Comparison of ENCODE assay signal across 14 cellular contexts in the genomic region with DNA sequence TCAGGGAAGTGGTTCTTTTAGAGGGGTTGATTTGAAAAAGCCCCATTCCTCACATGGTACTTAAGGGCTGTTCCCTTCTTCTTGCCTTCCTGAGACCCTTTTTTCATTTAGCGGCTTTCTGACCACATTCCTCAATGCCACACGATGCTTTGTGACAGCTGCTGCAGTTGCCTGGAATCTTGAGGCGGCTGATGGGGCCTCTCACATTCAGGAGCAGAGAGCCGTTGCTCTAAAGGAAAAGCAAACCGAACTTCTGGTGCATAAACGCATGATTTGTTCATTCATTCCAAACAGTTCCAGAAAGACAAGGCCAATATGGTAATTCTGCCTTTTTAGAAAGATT.
DNase-seq lines count a peak whose midpoint lies in the region; ATAC-seq and TF ChIP-seq lines count a peak whose summit lies in the region.
"Had no signal": no experiment of that assay in that cellular context is flagged by ENCODE, and none has a peak within 500 bp of the region (broad histone marks: within the 10 kb centered on the region; RNA-seq: fewer than 3 reads in every experiment).

No MANE protein-coding gene starts in this region.

- no peak for TF ChIP-seq POLR2A in spleen (IDR thresholded peaks at IDR 0.05)

- H3K79me2 ChIP-seq in OCI-LY1 (ENCODE audit: insufficient read depth, low read length) = no peaks in the 10 kb centered on the region

- no peak overlapping the region for H3K4me2 ChIP-seq in OCI-LY1 (ENCODE audit: low read length)

- peaks cover 12% of the 10 kb centered on the region for H3K9me3 Mint-ChIP-seq in memory B cell

- intact Hi-C loops in spleen (cut with DNase I; ENCODE audit: low total_unique reads) = no loop called here

- TF ChIP-seq CTCF in OCI-LY1 (IDR thresholded peaks at IDR 0.05; ENCODE audit: low read length) (no peak), spleen (IDR thresholded peaks at IDR 0.05 in 8 of 11, conservative IDR thresholded peaks at IDR 0.05 in 3 of 11) (no peak)

- peaks cover 15% of the 10 kb centered on the region for H3K4me1 ChIP-seq in OCI-LY1 (ENCODE audit: insufficient read depth, low read length, severe bottlenecking)
- H3K4me1 ChIP-seq in spleen = peaks cover 0 to 18% (median 8%) of the 10 kb centered on the region in 6 donors
- H3K4me1 ChIP-seq: stomach had no signal

- H3K9me2 ChIP-seq in OCI-LY1 (ENCODE audit: low read depth, low read length) = no peaks in the 10 kb centered on the region

- H3K27ac ChIP-seq in OCI-LY1 (ENCODE audit: low read depth, low read length, poor library complexity, severe bottlenecking) (peak overlapping the region; percentile 73), spleen (peak overlapping the region in 6 of 8 donors; percentile 28 to 80 (median 64))
- H3K27ac ChIP-seq: stomach had no signal

- no peak overlapping the region for H3K9ac ChIP-seq in OCI-LY1 (ENCODE audit: low read length)

- H3K9me3 ChIP-seq in OCI-LY1 (ENCODE audit: low read length) (no peaks in the 10 kb centered on the region), spleen (peaks cover 0 to 26% (median 17%) of the 10 kb centered on the region in 8 donors)

- H3K27me3 Mint-ChIP-seq in memory B cell = no peaks in the 10 kb centered on the region

- H3K4me3 ChIP-seq in OCI-LY1 (ENCODE audit: low read depth, low read length, poor library complexity, severe bottlenecking) (no peak overlapping the region), spleen (no peak overlapping the region)
- H3K4me3 ChIP-seq: stomach had no signal

- H3K27me3 ChIP-seq in OCI-LY1 (ENCODE audit: insufficient read depth, low read length) (peaks cover 4% of the 10 kb centered on the region; the same call in 1 of the 2 replicates), spleen (replicated peaks in 1 of 7) (no peaks in the 10 kb centered on the region)
- H3K27me3 ChIP-seq: stomach had no signal

- no peaks in the 10 kb centered on the region for H4K20me1 ChIP-seq in OCI-LY1 (ENCODE audit: insufficient read depth, low read length)

- H2AFZ ChIP-seq in OCI-LY1 (ENCODE audit: low read length) = no peak overlapping the region

- 27 to 39% (median 32%) methylated on average over 6 of the region's 6 CpGs for WGBS in spleen, 5 donors

- H3K36me3 ChIP-seq in OCI-LY1 (ENCODE audit: insufficient read depth, low read length) (no peaks in the 10 kb centered on the region), spleen (no peaks in the 10 kb centered on the region)
- H3K36me3 ChIP-seq: stomach had no signal

- peaks cover 20% of the 10 kb centered on the region for H3K4me1 Mint-ChIP-seq in memory B cell

- H3F3A ChIP-seq in OCI-LY1 (ENCODE audit: insufficient read depth, low read length) = no peaks in the 10 kb centered on the region

- peak overlapping the region; percentile 90 for H3K27ac Mint-ChIP-seq in memory B cell
- H3K27ac Mint-ChIP-seq: activated naive CD4-positive, alpha-beta T cell treated with anti-CD3 and anti-CD28 coated beads for 36 hours had no signal

- ATAC-seq in GM21737 (IDR thresholded peaks at IDR 0.05; ENCODE audit: unreplicated experiment) (peak; percentile 17), memory B cell (ENCODE audit: low read depth) (no peak), HG03521 (IDR thresholded peaks at IDR 0.05; ENCODE audit: unreplicated experiment) (no peak)

- peak overlapping the region; percentile 49 for H3K4me3 Mint-ChIP-seq in memory B cell
- H3K4me3 Mint-ChIP-seq: activated naive CD4-positive, alpha-beta T cell treated with anti-CD3 and anti-CD28 coated beads for 36 hours had no signal

- DNase-seq in memory B cell (ENCODE audit: low spot score in 2 of 2) (peak in 1 of 2 donors; percentile 20), spleen (no peak), RPMI8226 (no peak)
- no peak for DNase-seq in stimulated activated CD4-positive, alpha-beta T cell treated with anti-CD3 and anti-CD28 coated beads, Interleukin-4, amount 100 ng/mL, for 24 hours
- DNase-seq: activated naive CD4-positive, alpha-beta T cell treated with anti-CD3 and anti-CD28 coated beads for 36 hours; aorta; islet precursor cell; mammary epithelial cell; NCI-H1436 treated with DMSO at 0.1 percent for 48 hours; NCI-H345; stomach had no signal

- peaks cover 5% of the 10 kb centered on the region for H3K36me3 Mint-ChIP-seq in memory B cell
